11 cellular contexts compared by ENCODE assay signal in the genomic region with DNA sequence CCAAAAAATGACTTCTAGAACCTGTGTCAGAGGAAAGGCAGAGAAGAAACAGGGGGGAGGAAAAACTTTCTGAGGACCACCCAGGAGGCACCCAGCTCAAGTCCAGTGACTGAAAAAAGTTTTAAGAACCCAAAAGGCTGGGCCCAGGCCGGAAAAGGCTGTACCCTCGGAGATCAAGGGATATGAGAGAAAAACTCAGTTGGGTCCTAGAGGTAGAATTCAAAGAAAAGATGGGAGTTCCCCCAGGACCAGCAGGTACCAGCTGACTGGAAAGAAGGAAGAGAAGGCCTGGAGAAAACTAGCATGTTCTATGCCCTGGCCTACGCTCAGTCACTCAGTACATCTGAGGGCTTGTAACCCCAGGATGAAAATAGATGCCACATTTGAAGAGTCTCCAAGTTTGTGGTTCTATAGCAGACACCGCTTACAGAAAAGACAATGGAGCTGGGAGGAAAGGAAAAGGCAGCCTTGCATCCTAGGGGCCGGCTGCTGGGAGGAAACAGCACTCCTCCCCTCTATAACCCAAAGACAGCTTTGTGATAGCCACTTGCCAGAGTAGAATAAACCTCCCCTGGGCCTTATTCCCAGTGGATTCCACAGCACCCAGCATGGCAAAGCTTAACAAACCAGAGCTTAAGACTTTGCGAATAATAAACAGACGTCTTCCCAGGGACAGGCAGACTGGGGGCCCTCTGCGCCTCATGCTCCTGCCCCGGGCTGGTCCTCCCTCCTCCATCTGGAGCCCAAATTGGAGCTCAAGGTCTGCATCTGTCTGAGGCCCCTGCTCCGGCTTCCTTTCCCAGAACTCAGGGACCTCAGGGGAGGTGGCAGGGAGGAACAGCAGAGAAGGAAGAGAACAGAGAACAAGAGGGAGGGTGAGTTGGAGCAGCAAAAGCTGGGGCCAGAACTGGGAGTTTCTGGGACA. TPM values are rescaled to one million over a fixed set of nuclear protein-coding genes. Genes with fewer than 3 reads are reported as not detected.
DNase-seq lines count a peak whose midpoint lies in the region; ATAC-seq and TF ChIP-seq lines count a peak whose summit lies in the region.
"Had no signal": no experiment of that assay in that cellular context is flagged by ENCODE, and none has a peak within 500 bp of the region (broad histone marks: within the 10 kb centered on the region; RNA-seq: fewer than 3 reads in every experiment).

No MANE protein-coding gene starts in this region.

- H3K4me3 Mint-ChIP-seq in CD4-positive, alpha-beta memory T cell = peak overlapping the region; percentile 47 to 90 (median 84)

- H3K27ac ChIP-seq in CD4-positive, alpha-beta memory T cell (ENCODE audit: low read depth, low read length) = peak overlapping the region; percentile 47
- peak overlapping the region; percentile 50 for H3K27ac ChIP-seq in RWPE1
- peak overlapping the region; percentile 67 for H3K27ac ChIP-seq in effector memory CD4-positive, alpha-beta T cell (ENCODE audit: insufficient read depth, low read length, poor library complexity, severe bottlenecking)
- no peak overlapping the region for H3K27ac ChIP-seq in neuronal stem cell (replicated peaks; ENCODE audit: low read length)
- H3K27ac ChIP-seq: right lobe of liver had no signal

- H2BK120ac ChIP-seq in neuronal stem cell (ENCODE audit: low read depth, low read length) = no peak overlapping the region

- H3K23ac ChIP-seq in neuronal stem cell (ENCODE audit: low read depth, low read length, poor library complexity) = no peak overlapping the region

- H3K4me1 Mint-ChIP-seq in CD4-positive, alpha-beta memory T cell = peaks cover 43 to 87% (median 71%) of the 10 kb centered on the region in 4 donors

- H3K4ac ChIP-seq in neuronal stem cell (ENCODE audit: low read length) = no peak overlapping the region

- H3K9ac ChIP-seq in neuronal stem cell (ENCODE audit: low read depth, low read length, poor library complexity) = no peak overlapping the region

- ATAC-seq in GM19328 (IDR thresholded peaks at IDR 0.05; ENCODE audit: unreplicated experiment) (no peak), left lobe of liver (no peak), esophagus mucosa (no peak)
- ATAC-seq: right lobe of liver had no signal

- H3K14ac ChIP-seq in neuronal stem cell (ENCODE audit: low read length) = no peak overlapping the region

- no peak overlapping the region for H2AK5ac ChIP-seq in neuronal stem cell (ENCODE audit: low read depth, low read length)

- peaks cover 5% of the 10 kb centered on the region for H3K36me3 ChIP-seq in CD4-positive, alpha-beta memory T cell (ENCODE audit: insufficient read depth, low read length)
- peaks cover 7% of the 10 kb centered on the region for H3K36me3 ChIP-seq in effector memory CD4-positive, alpha-beta T cell (ENCODE audit: control insufficient read depth, insufficient read depth, low read length)
- H3K36me3 ChIP-seq in neuronal stem cell (replicated peaks in 1 of 2; ENCODE audit: control insufficient read depth in 2 of 2, insufficient read depth in 2 of 2, low read length in 2 of 2) = no peaks in the 10 kb centered on the region
- H3K36me3 ChIP-seq: right lobe of liver had no signal

- H3K4me2 ChIP-seq in neuronal stem cell (ENCODE audit: insufficient read depth, low read length, poor library complexity, severe bottlenecking) = no peak overlapping the region

- no peak overlapping the region for H2BK5ac ChIP-seq in neuronal stem cell (ENCODE audit: low read length)

- no peaks in the 10 kb centered on the region for H3K79me1 ChIP-seq in neuronal stem cell (ENCODE audit: low read depth, low read length)

- H3K27ac Mint-ChIP-seq in CD4-positive, alpha-beta memory T cell = peak overlapping the region; percentile 45 to 98 (median 91)

- CTCF ChIA-PET in CD4-positive, alpha-beta memory T cell (lab: Charles Lee; ENCODE audit: partially characterized antibody) = interaction anchor here (0.6 to 15.3 kb wide), 15 partner anchors 10 to 257 kb away, joined by 3 to 178 read pairs (median 4); a partner anchor contains a TSS
- CTCF ChIA-PET in RWPE1 (lab: Yijun Ruan, JAX) = interaction anchor here (0.6 to 1.2 kb wide), 4 partner anchors 10 to 258 kb away, joined by 3 to 8 read pairs (median 4); a partner anchor contains a TSS

- DNase-seq in CD4-positive, alpha-beta memory T cell = no peak
- no peak for DNase-seq in RWPE1 (ENCODE audit: low spot score)
- no peak for DNase-seq in effector memory CD4-positive, alpha-beta T cell
- DNase-seq in neuronal stem cell (ENCODE audit: low spot score) = no peak
- no peak for DNase-seq in NK-92 (lab: John Stamatoyannopoulos, UW; ENCODE audit: unreplicated experiment)
- no peak for DNase-seq in left lobe of liver (ENCODE audit: low spot score)
- DNase-seq: HCEC 1CT, NCI-H226, right lobe of liver had no signal

- POLR2A ChIA-PET in CD4-positive, alpha-beta memory T cell (lab: Charles Lee; ENCODE audit: partially characterized antibody) = interaction anchor here (0.7 to 12.8 kb wide), 11 partner anchors 9 to 255 kb away, joined by 3 to 280 read pairs (median 6); a partner anchor contains a TSS
- POLR2A ChIA-PET in RWPE1 (lab: Yijun Ruan, JAX; ENCODE audit: low non-redundant PET) = no interaction called here

- H3K27me3 Mint-ChIP-seq in CD4-positive, alpha-beta memory T cell = no peaks in the 10 kb centered on the region

- H3K4me3 ChIP-seq in CD4-positive, alpha-beta memory T cell (ENCODE audit: low read length in 2 of 2) = peak overlapping the region; percentile 3 to 13
- H3K4me3 ChIP-seq in effector memory CD4-positive, alpha-beta T cell (ENCODE audit: insufficient read depth, low read depth, low read length, poor library complexity, severe bottlenecking) = peak overlapping the region; percentile 34
- H3K4me3 ChIP-seq in neuronal stem cell (ENCODE audit: low read length in 2 of 2) = no peak overlapping the region
- H3K4me3 ChIP-seq: right lobe of liver had no signal

- peaks cover 0 to 1% (median 0%) of the 10 kb centered on the region in 8 donors for H3K9me3 Mint-ChIP-seq in CD4-positive, alpha-beta memory T cell

- no peak overlapping the region for H2BK12ac ChIP-seq in neuronal stem cell (ENCODE audit: low read length)

- H4K91ac ChIP-seq in neuronal stem cell (ENCODE audit: low read depth, low read length, poor library complexity) = no peak overlapping the region

- no peak overlapping the region for H4K8ac ChIP-seq in neuronal stem cell (ENCODE audit: low read depth, low read length)

- TF ChIP-seq CTCF in RWPE1 (conservative IDR thresholded peaks at IDR 0.05; ENCODE audit: low read depth) = no peak

- no peak overlapping the region for H3K18ac ChIP-seq in neuronal stem cell (ENCODE audit: low read length)

- WGBS in neuronal stem cell (ENCODE audit: extremely low coverage in 2 of 2, insufficient read length in 2 of 2, insufficient replicate concordance in 1 of 2), 2 donors = no CpG with 5 or more reads among the region's 10 CpGs

- no peak overlapping the region for H2BK15ac ChIP-seq in neuronal stem cell (ENCODE audit: low read length)

- intact Hi-C loops in CD4-positive, alpha-beta memory T cell (cut with micrococcal nuclease) = loop anchor here (5.0 to 10.0 kb wide), 2 partner anchors 59 to 173 kb away; a partner anchor contains a TSS

- no peaks in the 10 kb centered on the region for H3K9me3 ChIP-seq in CD4-positive, alpha-beta memory T cell (ENCODE audit: control insufficient read depth in 1 of 2, low read length in 2 of 2)
- no peaks in the 10 kb centered on the region for H3K9me3 ChIP-seq in effector memory CD4-positive, alpha-beta T cell (ENCODE audit: control insufficient read depth, low read length)
- no peaks in the 10 kb centered on the region for H3K9me3 ChIP-seq in neuronal stem cell (replicated peaks in 1 of 2; ENCODE audit: control insufficient read depth in 2 of 2, insufficient read depth in 1 of 2, low read depth in 1 of 2, low read length in 2 of 2)
- H3K9me3 ChIP-seq: right lobe of liver had no signal

- peak overlapping the region; percentile 89 for H2AFZ ChIP-seq in neuronal stem cell (ENCODE audit: low read length)

- H3K27me3 ChIP-seq in CD4-positive, alpha-beta memory T cell (ENCODE audit: insufficient read depth, low read length) = no peaks in the 10 kb centered on the region
- H3K27me3 ChIP-seq in effector memory CD4-positive, alpha-beta T cell (replicated peaks; ENCODE audit: control insufficient read depth, insufficient read depth, low read length, poor library complexity, severe bottlenecking) = no peaks in the 10 kb centered on the region
- peaks cover 0 to 2% (median 0%) of the 10 kb centered on the region in 3 experiments for H3K27me3 ChIP-seq in neuronal stem cell (ENCODE audit: control insufficient read depth in 3 of 3, insufficient read depth in 3 of 3, low read depth in 1 of 3, low read length in 3 of 3)
- H3K27me3 ChIP-seq: right lobe of liver had no signal

- peaks cover 26 to 56% of the 10 kb centered on the region in 2 donors for H3K36me3 Mint-ChIP-seq in CD4-positive, alpha-beta memory T cell

- peaks cover 96% of the 10 kb centered on the region for H3K4me1 ChIP-seq in CD4-positive, alpha-beta memory T cell (ENCODE audit: insufficient read depth, low read length)
- H3K4me1 ChIP-seq in effector memory CD4-positive, alpha-beta T cell (ENCODE audit: control insufficient read depth, insufficient read depth, low read length, poor library complexity, severe bottlenecking) = peaks cover 83% of the 10 kb centered on the region
- peaks cover 0 to 27% of the 10 kb centered on the region in 2 donors for H3K4me1 ChIP-seq in neuronal stem cell (ENCODE audit: control insufficient read depth in 2 of 2, insufficient read depth in 1 of 2, low read depth in 1 of 2, low read length in 2 of 2)

RNA-seq across cellular contexts. Expression of a gene that starts 8.9 kb away (rescaled TPM):
- 10 to 100 TPM; 39.1 to 40.9 TPM for total RNA-seq in CD4-positive, alpha-beta memory T cell
- 10 to 100 TPM; 10.3 to 19.3 TPM for polyA plus RNA-seq in CD4-positive, alpha-beta memory T cell
- polyA plus RNA-seq in neuronal stem cell (2013, experiment 1 of 2) = 30.4 TPM
- polyA plus RNA-seq in neuronal stem cell (2013, experiment 2 of 2) = 29.3 TPM
- 13.1 TPM for total RNA-seq in left lobe of liver
- total RNA-seq in esophagus mucosa = 13.8 TPM

Comparison
In these comparisons a context has a peak if more than half of its experiments do, and no peak if none do; other contexts are left out.
1. H3K4me3 ChIP-seq: peak in CD4-positive, alpha-beta memory T cell (2 of 2) and effector memory CD4-positive, alpha-beta T cell (single experiment); none in neuronal stem cell (0 of 2).